In genomic region chrX:3771756-3772155, GRCh38 we compare ENCODE assay signal across 15 cellular contexts.
DNase-seq lines count a peak whose midpoint lies in the region; ATAC-seq and TF ChIP-seq lines count a peak whose summit lies in the region.
"Had no signal": no experiment of that assay in that cellular context is flagged by ENCODE, and none has a peak within 500 bp of the region (broad histone marks: within the 10 kb centered on the region; RNA-seq: fewer than 3 reads in every experiment).

No MANE protein-coding gene starts in this region.

- H3K9me3 ChIP-seq in WERI-Rb-1 (ENCODE audit: severe bottlenecking), result no peaks in the 10 kb centered on the region

- peak; percentile 92 for DNase-seq in DMS 273 (lab: John Stamatoyannopoulos, UW; ENCODE audit: unreplicated experiment)
- DNase-seq in NCI-H1694 treated with DMSO at 0.1 percent for 48 hours (lab: John Stamatoyannopoulos, UW), result peak; percentile 80
- peak; percentile 82 to 90 for DNase-seq in NCI-H524 (lab: John Stamatoyannopoulos, UW)
- DNase-seq in cerebellar nuclear complex (lab: John Stamatoyannopoulos, UW), result peak; percentile 56 to 87
- no peak for DNase-seq in superior temporal gyrus (ENCODE audit: extremely low spot score)
- no peak for DNase-seq in WERI-Rb-1
- DNase-seq: ACHN; CD4-positive, CD25-positive, alpha-beta regulatory T cell; DMS153; DMS79 treated with DMSO at 0.1 percent for 48 hours; EL; GDM1; IMR-90 had no signal

- no peak overlapping the region for H3K4me3 ChIP-seq in WERI-Rb-1 (ENCODE audit: low read depth, low read length)
- H3K4me3 ChIP-seq: BLaER1 treated with 17β-estradiol and CSF1 and Interleukin-3, amounts not matched to agents 10 nM and 100 nM had no signal

- peaks cover 13% of the 10 kb centered on the region for H3K27me3 ChIP-seq in WERI-Rb-1 (ENCODE audit: insufficient read depth, low read depth, severe bottlenecking)
- H3K27me3 ChIP-seq: BLaER1 treated with 17β-estradiol and CSF1 and Interleukin-3, amounts not matched to agents 10 nM and 100 nM had no signal

- H3K36me3 ChIP-seq in WERI-Rb-1, result no peaks in the 10 kb centered on the region
- H3K36me3 ChIP-seq: BLaER1 treated with 17β-estradiol and CSF1 and Interleukin-3, amounts not matched to agents 10 nM and 100 nM had no signal

- H3K27ac ChIP-seq in WERI-Rb-1, result no peak overlapping the region
- H3K27ac ChIP-seq: BLaER1 treated with 17β-estradiol and CSF1 and Interleukin-3, amounts not matched to agents 10 nM and 100 nM had no signal

- TF ChIP-seq CTCF in WERI-Rb-1 (IDR thresholded peaks at IDR 0.05; ENCODE audit: low read depth, low read length), result no peak

- no peak for ATAC-seq in HG03039 (IDR thresholded peaks at IDR 0.05; ENCODE audit: unreplicated experiment)

Comparison
In these comparisons a context has a peak if more than half of its experiments do, and no peak if none do; other contexts are left out.
1. DNase-seq: peak in DMS 273 (single experiment), NCI-H1694 treated with DMSO at 0.1 percent for 48 hours (single experiment), NCI-H524 (2 of 2) and cerebellar nuclear complex (2 of 2); none in superior temporal gyrus (single experiment) and WERI-Rb-1 (single experiment).